In genomic region chr10:102773986-102774385, GRCh38 we compare ENCODE assay signal across 10 cellular contexts. TPM values are rescaled to one million over a fixed set of nuclear protein-coding genes. Genes with fewer than 3 reads are reported as not detected.
DNase-seq lines count a peak whose midpoint lies in the region; ATAC-seq and TF ChIP-seq lines count a peak whose summit lies in the region.
"Had no signal": no experiment of that assay in that cellular context is flagged by ENCODE, and none has a peak within 500 bp of the region (broad histone marks: within the 10 kb centered on the region; RNA-seq: fewer than 3 reads in every experiment).

No MANE protein-coding gene starts in this region.

- POLR2A ChIA-PET in CD8-positive, alpha-beta T cell (lab: Charles Lee): interaction anchor here (0.7 to 1.1 kb wide), 2 partner anchors 55 to 162 kb away, joined by 3 to 4 read pairs; no protein-coding TSS in a partner anchor

- H3K4me1 Mint-ChIP-seq in CD8-positive, alpha-beta T cell (ENCODE audit: low read depth): peaks cover 73% of the 10 kb centered on the region

- H3K4me1 ChIP-seq in CD8-positive, alpha-beta T cell (ENCODE audit: insufficient read depth, low read length): peaks cover 36% of the 10 kb centered on the region

- no peaks in the 10 kb centered on the region for H3K9me3 ChIP-seq in CD8-positive, alpha-beta T cell (ENCODE audit: low read length)

- H3K36me3 Mint-ChIP-seq in CD8-positive, alpha-beta T cell: peaks cover 37% of the 10 kb centered on the region

- no peaks in the 10 kb centered on the region for H3K27me3 Mint-ChIP-seq in CD8-positive, alpha-beta T cell (ENCODE audit: low read depth)
- H3K27me3 Mint-ChIP-seq: activated naive CD8-positive, alpha-beta T cell had no signal

- peak in 1 of 7 experiments; percentile 43 for DNase-seq in CD8-positive, alpha-beta T cell
- DNase-seq in NOMO-1 treated with DMSO at 0.1 percent for 48 hours (lab: John Stamatoyannopoulos, UW; ENCODE audit: unreplicated experiment) (peak; percentile 48), fibroblast of gingiva (ENCODE audit: low read depth) (peak; percentile 24), posterior vena cava (ENCODE audit: low spot score) (peak; percentile 79), omental fat pad (ENCODE audit: low spot score) (no peak), NCI-H446 treated with DMSO at 0.1 percent for 48 hours (lab: John Stamatoyannopoulos, UW) (no peak), amniotic stem cell (lab: John Stamatoyannopoulos, UW) (no peak)
- DNase-seq: NCI-H774 had no signal

- peak; percentile 43 for ATAC-seq in CD8-positive, alpha-beta T cell
- ATAC-seq in omental fat pad (ENCODE audit: low FRiP score) (no peak), HG03571 (IDR thresholded peaks at IDR 0.05; ENCODE audit: unreplicated experiment) (no peak)

- H3K4me3 Mint-ChIP-seq in CD8-positive, alpha-beta T cell: peak overlapping the region; percentile 19
- H3K4me3 Mint-ChIP-seq: activated naive CD8-positive, alpha-beta T cell had no signal

- H3K27ac Mint-ChIP-seq in CD8-positive, alpha-beta T cell: peak overlapping the region; percentile 84
- H3K27ac Mint-ChIP-seq: activated naive CD8-positive, alpha-beta T cell had no signal

- H3K9me3 Mint-ChIP-seq in CD8-positive, alpha-beta T cell: no peaks in the 10 kb centered on the region

- H3K27ac ChIP-seq in CD8-positive, alpha-beta T cell (ENCODE audit: low read depth, low read length): no peak overlapping the region

- TF ChIP-seq CTCF in CD8-positive, alpha-beta T cell (IDR thresholded peaks at IDR 0.05): no peak
- TF ChIP-seq CTCF in omental fat pad (IDR thresholded peaks at IDR 0.05): no peak

- intact Hi-C loops in CD8-positive, alpha-beta T cell (cut with DNase I, micrococcal nuclease): no loop called here
- intact Hi-C loops in posterior vena cava (cut with DNase I): no loop called here

- no peak overlapping the region for H3K4me3 ChIP-seq in CD8-positive, alpha-beta T cell (ENCODE audit: low read depth, low read length)

- CTCF ChIA-PET in CD8-positive, alpha-beta T cell (lab: Charles Lee): no interaction called here

- H3K27me3 ChIP-seq in CD8-positive, alpha-beta T cell (ENCODE audit: insufficient read depth, low read length): no peaks in the 10 kb centered on the region

- H3K36me3 ChIP-seq in CD8-positive, alpha-beta T cell (ENCODE audit: insufficient read depth, low read length): no peaks in the 10 kb centered on the region

RNA-seq across cellular contexts. Expression of gene WBP1L, which starts 30.2 kb away (rescaled TPM):
- 1 to 10 TPM; 5.5 to 5.9 TPM for total RNA-seq in CD8-positive, alpha-beta T cell
- 10 to 100 TPM; 61.4 to 62.7 TPM for total RNA-seq in posterior vena cava
- total RNA-seq in omental fat pad: 100 to 1,000 TPM; 106 to 214 (median 165) TPM

RNA-seq across cellular contexts. Expression of gene SFXN2, which starts 59.5 kb away (rescaled TPM):
- total RNA-seq in CD8-positive, alpha-beta T cell: 1 to 10 TPM; 5.3 to 5.7 TPM
- 1 to 10 TPM; 2.4 to 6.5 TPM for total RNA-seq in posterior vena cava
- 1 to 10 TPM; 4.3 to 7.9 (median 5.0) TPM for total RNA-seq in omental fat pad

RNA-seq across cellular contexts. Expression of gene ARL3, which starts 59.8 kb away (rescaled TPM):
- under 1 TPM; 0.49 to 0.75 TPM for total RNA-seq in CD8-positive, alpha-beta T cell
- total RNA-seq in posterior vena cava: 10 to 100 TPM in 1 of 2 donors, 1 to 10 TPM in 1; 9.7 to 11.6 TPM
- 1 to 10 TPM; 2.8 to 6.1 (median 3.9) TPM for total RNA-seq in omental fat pad

Comparison
In these comparisons a context has a peak if more than half of its experiments do, and no peak if none do; other contexts are left out.
1. DNase-seq: peak in NOMO-1 treated with DMSO at 0.1 percent for 48 hours (single experiment), fibroblast of gingiva (single experiment) and posterior vena cava (single experiment); none in omental fat pad (single experiment), NCI-H446 treated with DMSO at 0.1 percent for 48 hours (single experiment) and amniotic stem cell (single experiment).
2. RNA of gene WBP1L, which starts 30.2 kb away (total RNA-seq): 106 to 214 TPM in omental fat pad and 61.4 to 62.7 TPM in posterior vena cava; 5.5 to 5.9 TPM in CD8-positive, alpha-beta T cell; every median in the first group is over 4 times any median in the second.